In genomic region chr2:157333304-157334047, GRCh38 we compare ENCODE assay signal across 1 cellular context.
TF ChIP-seq lines count a peak whose summit lies in the region.

No MANE protein-coding gene starts in this region.

TF ChIP-seq in K562, 482 proteins besides CTCF, POLR2A, EP300 and RAD21 (continued from another document):
- no peak for TF ChIP-seq PRDM10 (IDR thresholded peaks at IDR 0.05; ENCODE audit: partially characterized antibody)
- TF ChIP-seq GMEB1 (CRISPR knock-in tag; IDR thresholded peaks at IDR 0.05), result no peak
- no peak for TF ChIP-seq U2AF2 (optimal IDR thresholded peaks at IDR 0.05; ENCODE audit: low read depth, low read length)
- TF ChIP-seq HLTF (IDR thresholded peaks at IDR 0.05), result no peak
- no peak for TF ChIP-seq RFX7 (CRISPR knock-in tag; IDR thresholded peaks at IDR 0.05)
- no peak for TF ChIP-seq ZNF175 (CRISPR knock-in tag; IDR thresholded peaks at IDR 0.05; ENCODE audit: low read depth)
- no peak for TF ChIP-seq MBD2 (IDR thresholded peaks at IDR 0.05; ENCODE audit: borderline replicate concordance, low read depth)
- TF ChIP-seq DEAF1 (CRISPR knock-in tag; IDR thresholded peaks at IDR 0.05), result no peak
- TF ChIP-seq BRD9 (IDR thresholded peaks at IDR 0.05; ENCODE audit: low read depth, partially characterized antibody), result no peak
